In the genomic region with DNA sequence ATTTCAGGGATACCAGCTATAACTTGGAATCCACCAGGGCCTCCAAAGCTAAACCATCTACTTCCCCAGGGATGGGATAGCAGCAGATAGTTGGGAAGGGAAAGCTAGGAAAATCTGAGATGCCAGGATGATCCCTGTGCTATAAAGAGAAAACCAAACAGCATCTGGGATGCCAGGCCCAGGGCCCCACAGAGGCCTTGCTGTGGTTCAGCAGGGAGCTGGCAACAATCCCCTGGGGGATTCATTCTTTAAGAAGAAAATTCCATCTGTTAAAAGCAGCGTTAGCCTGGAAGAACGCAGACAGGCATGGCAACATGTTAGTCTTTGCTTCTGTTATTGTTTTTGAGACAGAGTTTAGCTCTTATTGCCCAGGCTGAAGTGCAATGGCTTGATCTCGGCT, we compare ENCODE assay signal across 21 cellular contexts. TPM values are rescaled to one million over a fixed set of nuclear protein-coding genes. Genes with fewer than 3 reads are reported as not detected.
DNase-seq lines count a peak whose midpoint lies in the region; ATAC-seq lines count a peak whose summit lies in the region.
"Had no signal": no experiment of that assay in that cellular context is flagged by ENCODE, and none has a peak within 500 bp of the region (broad histone marks: within the 10 kb centered on the region; RNA-seq: fewer than 3 reads in every experiment).

No MANE protein-coding gene starts in this region.

- peaks cover 14 to 33% of the 10 kb centered on the region in 2 experiments for H3K4me1 ChIP-seq in trophoblast cell (ENCODE audit: control insufficient read depth in 1 of 2, insufficient read depth in 2 of 2, low read length in 2 of 2)

- H2BK12ac ChIP-seq in trophoblast cell (ENCODE audit: low read length): no peak overlapping the region

- WGBS in trophoblast cell (ENCODE audit: extremely low coverage, insufficient coverage, insufficient read length): no CpG with 5 or more reads among the region's 3 CpGs

- no peak overlapping the region for H2AFZ ChIP-seq in trophoblast cell (ENCODE audit: insufficient read depth, low read length, poor library complexity)
- H2AFZ ChIP-seq: GM23338 had no signal

- peak overlapping the region; percentile 30 for H3K18ac ChIP-seq in trophoblast cell (ENCODE audit: low read length)

- H3K36me3 ChIP-seq in trophoblast cell (ENCODE audit: control insufficient read depth in 1 of 2, insufficient read depth in 2 of 2, low read length in 2 of 2): peaks cover 15 to 19% of the 10 kb centered on the region in 2 experiments

- no peak overlapping the region for H4K8ac ChIP-seq in trophoblast cell (ENCODE audit: low read depth, low read length)

- H3K27ac ChIP-seq in trophoblast cell (ENCODE audit: low read depth, low read length): no peak overlapping the region
- H3K27ac ChIP-seq: esophagus muscularis mucosa, pancreas, transverse colon had no signal

- H2AK5ac ChIP-seq in trophoblast cell (ENCODE audit: low read length): no peak overlapping the region

- peak; percentile 49 for DNase-seq in EH (ENCODE audit: low read depth)
- DNase-seq in NCI-H82 treated with DMSO at 0.1 percent for 48 hours (lab: John Stamatoyannopoulos, UW; ENCODE audit: unreplicated experiment): peak; percentile 51
- DNase-seq in fibroblast of gingiva (ENCODE audit: low read depth): peak; percentile 82
- peak; percentile 36 to 64 for DNase-seq in trophoblast cell
- DNase-seq in NCI-H345 treated with DMSO at 0.1 percent for 48 hours (lab: John Stamatoyannopoulos, UW; ENCODE audit: unreplicated experiment): no peak
- no peak for DNase-seq in kidney glomerular epithelial cell (lab: John Stamatoyannopoulos, UW)
- no peak for DNase-seq in activated gamma-delta T cell treated with Interleukin-2 at 50 U/mL for 16 hours
- DNase-seq: activated CD4-positive, alpha-beta T cell treated with anti-CD3 and anti-CD28 coated beads, Interleukin-2, amount 10 ng/mL, durations not matched to agents 24 days and 14 days; activated effector memory CD4-positive, alpha-beta T cell treated with anti-CD3 and anti-CD28 coated beads, Interleukin-2, amount 50 U/mL, for 16 hours; amniotic stem cell; central memory CD4-positive, alpha-beta T cell; effector CD8-positive, alpha-beta T cell; NCI-H1105; pancreas; right lobe of liver; stimulated activated naive CD4-positive, alpha-beta T cell treated with Interleukin-2 at 50 U/mL for 16 hours; SW 1271; transverse colon had no signal

- no peaks in the 10 kb centered on the region for H3K27me3 ChIP-seq in trophoblast cell (ENCODE audit: insufficient read depth, low read length)
- H3K27me3 ChIP-seq: esophagus muscularis mucosa, pancreas, right lobe of liver, transverse colon had no signal

- H3K4me2 ChIP-seq in trophoblast cell (ENCODE audit: low read length): no peak overlapping the region
- H3K4me2 ChIP-seq: GM23338 had no signal

- H3K79me2 ChIP-seq in trophoblast cell (ENCODE audit: control insufficient read depth, insufficient read depth, low read length, poor library complexity): peaks cover 2% of the 10 kb centered on the region

- peak overlapping the region; percentile 36 for H4K91ac ChIP-seq in trophoblast cell (ENCODE audit: low read depth, low read length)

- no peak overlapping the region for H2BK5ac ChIP-seq in trophoblast cell (ENCODE audit: low read depth, low read length, poor library complexity)

- no peak overlapping the region for H3K23ac ChIP-seq in trophoblast cell (ENCODE audit: low read length)

- H3K79me1 ChIP-seq in trophoblast cell (ENCODE audit: low read length): peaks cover 7% of the 10 kb centered on the region

- H3K14ac ChIP-seq in trophoblast cell (ENCODE audit: low read length): no peak overlapping the region

- no peak overlapping the region for H2BK120ac ChIP-seq in trophoblast cell (ENCODE audit: insufficient read depth, low read length, poor library complexity)

- no peak overlapping the region for H3K4me3 ChIP-seq in trophoblast cell (ENCODE audit: low read depth, low read length)
- H3K4me3 ChIP-seq: esophagus muscularis mucosa, GM23338, pancreas, right lobe of liver, transverse colon had no signal

- no peak overlapping the region for H4K12ac ChIP-seq in trophoblast cell (ENCODE audit: low read depth, low read length)

- no peak for ATAC-seq in HG03159 (IDR thresholded peaks at IDR 0.05; ENCODE audit: unreplicated experiment)
- ATAC-seq: GM23338, right lobe of liver had no signal

- no peaks in the 10 kb centered on the region for H3K9me3 ChIP-seq in trophoblast cell (ENCODE audit: insufficient read depth, low read depth, low read length)
- H3K9me3 ChIP-seq: esophagus muscularis mucosa, pancreas, right lobe of liver, transverse colon had no signal

- no peak overlapping the region for H3K9ac ChIP-seq in trophoblast cell (ENCODE audit: low read length)

- H3K4ac ChIP-seq in trophoblast cell (ENCODE audit: low read depth, low read length): no peak overlapping the region

RNA-seq across cellular contexts. Expression of a gene that starts 16.6 kb away (rescaled TPM):
- 15.5 and 16.9 TPM in 2 replicates for polyA plus RNA-seq in trophoblast cell (2013)

Comparison
In these comparisons a context has a peak if more than half of its experiments do, and no peak if none do; other contexts are left out.
1. DNase-seq: peak in EH (single experiment), NCI-H82 treated with DMSO at 0.1 percent for 48 hours (single experiment), fibroblast of gingiva (single experiment) and trophoblast cell (2 of 2); none in NCI-H345 treated with DMSO at 0.1 percent for 48 hours (single experiment), kidney glomerular epithelial cell (single experiment) and activated gamma-delta T cell treated with Interleukin-2 at 50 U/mL for 16 hours (single experiment).